23 cellular contexts compared by ENCODE assay signal in the genomic region with DNA sequence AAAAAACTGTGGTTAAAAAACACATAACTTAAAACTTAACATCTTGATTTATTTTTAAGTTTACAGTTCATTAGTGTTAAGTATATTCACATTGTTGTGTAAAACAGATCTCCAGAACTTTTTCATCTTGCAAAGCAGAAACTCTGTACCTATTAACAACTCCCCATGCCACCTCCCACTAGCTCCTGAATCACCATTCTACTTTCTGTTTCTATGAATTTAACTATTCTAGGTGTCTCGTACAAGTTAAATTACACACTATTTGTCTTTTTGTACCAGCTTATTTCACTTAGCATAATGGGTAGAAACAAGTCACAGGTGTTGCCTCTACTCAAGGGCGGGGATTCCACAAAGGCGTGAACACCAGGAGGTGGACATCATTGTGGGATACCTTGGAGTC. TPM values are rescaled to one million over a fixed set of nuclear protein-coding genes. Genes with fewer than 3 reads are reported as not detected.
DNase-seq lines count a peak whose midpoint lies in the region; ATAC-seq and TF ChIP-seq lines count a peak whose summit lies in the region.
"Had no signal": no experiment of that assay in that cellular context is flagged by ENCODE, and none has a peak within 500 bp of the region (broad histone marks: within the 10 kb centered on the region; RNA-seq: fewer than 3 reads in every experiment).

No MANE protein-coding gene starts in this region.

- H3K27me3 Mint-ChIP-seq in activated naive CD4-positive, alpha-beta T cell treated with anti-CD3 and anti-CD28 coated beads for 36 hours (ENCODE audit: low read depth): no peaks in the 10 kb centered on the region
- no peaks in the 10 kb centered on the region for H3K27me3 Mint-ChIP-seq in T-helper 1 cell treated with Interleukin-12 subunit alpha and Interleukin-12 subunit beta and Interleukin-4 antibody, amounts not matched to agents 30 μg/mL and 1 μg/mL, for 36 hours (ENCODE audit: low read depth)
- H3K27me3 Mint-ChIP-seq in activated naive CD8-positive, alpha-beta T cell treated with anti-CD3 and anti-CD28 coated beads, Interleukin-2, amount 10 ng/mL, durations not matched to agents 7 days and 5 days: no peaks in the 10 kb centered on the region
- H3K27me3 Mint-ChIP-seq: effector memory CD8-positive, alpha-beta T cell had no signal

- H3K9me3 ChIP-seq in thymus (ENCODE audit: control insufficient read depth) (no peaks in the 10 kb centered on the region), mucosa of descending colon (no peaks in the 10 kb centered on the region), upper lobe of right lung (no peaks in the 10 kb centered on the region)
- H3K9me3 ChIP-seq: body of pancreas, esophagus muscularis mucosa, gastroesophageal sphincter had no signal

- H3K4me3 Mint-ChIP-seq in activated naive CD4-positive, alpha-beta T cell treated with anti-CD3 and anti-CD28 coated beads for 36 hours: no peak overlapping the region
- peak overlapping the region; percentile 44 for H3K4me3 Mint-ChIP-seq in T-helper 1 cell treated with Interleukin-12 subunit alpha and Interleukin-12 subunit beta and Interleukin-4 antibody, amounts not matched to agents 30 μg/mL and 1 μg/mL, for 36 hours
- peak overlapping the region; percentile 74 for H3K4me3 Mint-ChIP-seq in activated naive CD8-positive, alpha-beta T cell treated with anti-CD3 and anti-CD28 coated beads, Interleukin-2, amount 10 ng/mL, durations not matched to agents 7 days and 5 days

- H3K36me3 Mint-ChIP-seq in activated naive CD4-positive, alpha-beta T cell treated with anti-CD3 and anti-CD28 coated beads for 36 hours (ENCODE audit: low read depth): peaks cover 10% of the 10 kb centered on the region
- H3K36me3 Mint-ChIP-seq in T-helper 1 cell treated with Interleukin-12 subunit alpha and Interleukin-12 subunit beta and Interleukin-4 antibody, amounts not matched to agents 30 μg/mL and 1 μg/mL, for 36 hours (ENCODE audit: low read depth): peaks cover 44% of the 10 kb centered on the region
- H3K36me3 Mint-ChIP-seq in activated naive CD8-positive, alpha-beta T cell treated with anti-CD3 and anti-CD28 coated beads, Interleukin-2, amount 10 ng/mL, durations not matched to agents 7 days and 5 days: peaks cover 37% of the 10 kb centered on the region

- H3K9me3 Mint-ChIP-seq in activated naive CD4-positive, alpha-beta T cell treated with anti-CD3 and anti-CD28 coated beads for 36 hours: no peaks in the 10 kb centered on the region
- H3K9me3 Mint-ChIP-seq in T-helper 1 cell treated with Interleukin-12 subunit alpha and Interleukin-12 subunit beta and Interleukin-4 antibody, amounts not matched to agents 30 μg/mL and 1 μg/mL, for 36 hours: no peaks in the 10 kb centered on the region
- H3K9me3 Mint-ChIP-seq in activated naive CD8-positive, alpha-beta T cell treated with anti-CD3 and anti-CD28 coated beads, Interleukin-2, amount 10 ng/mL, durations not matched to agents 7 days and 5 days: peaks cover 1% of the 10 kb centered on the region
- H3K9me3 Mint-ChIP-seq: effector memory CD8-positive, alpha-beta T cell had no signal

- H3K36me3 ChIP-seq in thymus (ENCODE audit: control insufficient read depth, insufficient read depth) (no peaks in the 10 kb centered on the region), mucosa of descending colon (ENCODE audit: low read depth) (no peaks in the 10 kb centered on the region), upper lobe of right lung (no peaks in the 10 kb centered on the region)
- H3K36me3 ChIP-seq: esophagus muscularis mucosa, gastroesophageal sphincter had no signal

- no peak overlapping the region for H3K4me3 ChIP-seq in thymus (ENCODE audit: low read length)
- no peak overlapping the region for H3K4me3 ChIP-seq in mucosa of descending colon
- H3K4me3 ChIP-seq in upper lobe of right lung: no peak overlapping the region
- H3K4me3 ChIP-seq: body of pancreas, esophagus muscularis mucosa, gastroesophageal sphincter, lung, smooth muscle cell had no signal

- CTCF ChIA-PET in activated naive CD4-positive, alpha-beta T cell treated with anti-CD3 and anti-CD28 coated beads for 36 hours (lab: Charles Lee): interaction anchor here (0.6 to 1.1 kb wide), 2 partner anchors 8 to 9 kb away, joined by 3 to 4 read pairs; no protein-coding TSS in a partner anchor

- peak; percentile 47 for DNase-seq in activated naive CD4-positive, alpha-beta T cell treated with anti-CD3 and anti-CD28 coated beads for 36 hours
- DNase-seq in activated naive CD4-positive, alpha-beta T cell (lab: John Stamatoyannopoulos, UW): no peak
- DNase-seq in activated naive CD8-positive, alpha-beta T cell treated with anti-CD3 and anti-CD28 coated beads, Interleukin-2, amount 10 ng/mL, durations not matched to agents 7 days and 5 days: no peak
- no peak for DNase-seq in activated effector memory CD4-positive, alpha-beta T cell treated with anti-CD3 and anti-CD28 coated beads, Interleukin-2, amount 50 U/mL, for 16 hours
- DNase-seq in mucosa of descending colon (no peak), upper lobe of right lung (no peak)
- DNase-seq: activated gamma-delta T cell treated with Interleukin-2 at 50 U/mL for 16 hours; body of pancreas; DMS79; effector memory CD8-positive, alpha-beta T cell; H7; NCI-H187; nucleus accumbens; SHP77; substantia nigra; SW 1271 had no signal

- WGBS in thymus: 96% methylated on average over 3 of the region's 3 CpGs

- H3K4me1 ChIP-seq in thymus (ENCODE audit: control insufficient read depth, insufficient read depth, low read length): no peaks in the 10 kb centered on the region
- H3K4me1 ChIP-seq in mucosa of descending colon (ENCODE audit: low read depth): peaks cover 12% of the 10 kb centered on the region
- peaks cover 11% of the 10 kb centered on the region for H3K4me1 ChIP-seq in upper lobe of right lung
- H3K4me1 ChIP-seq: body of pancreas had no signal

- H3K27me3 ChIP-seq in thymus (ENCODE audit: control insufficient read depth, insufficient read depth): no peaks in the 10 kb centered on the region
- no peaks in the 10 kb centered on the region for H3K27me3 ChIP-seq in upper lobe of right lung
- H3K27me3 ChIP-seq: body of pancreas, esophagus muscularis mucosa, gastroesophageal sphincter had no signal

- peaks cover 82% of the 10 kb centered on the region for H3K4me1 Mint-ChIP-seq in activated naive CD4-positive, alpha-beta T cell treated with anti-CD3 and anti-CD28 coated beads for 36 hours (ENCODE audit: low read depth)
- peaks cover 72% of the 10 kb centered on the region for H3K4me1 Mint-ChIP-seq in T-helper 1 cell treated with Interleukin-12 subunit alpha and Interleukin-12 subunit beta and Interleukin-4 antibody, amounts not matched to agents 30 μg/mL and 1 μg/mL, for 36 hours (ENCODE audit: low read depth)
- H3K4me1 Mint-ChIP-seq in activated naive CD8-positive, alpha-beta T cell treated with anti-CD3 and anti-CD28 coated beads, Interleukin-2, amount 10 ng/mL, durations not matched to agents 7 days and 5 days: peaks cover 73% of the 10 kb centered on the region

- POLR2A ChIA-PET in activated naive CD8-positive, alpha-beta T cell treated with anti-CD3 and anti-CD28 coated beads, Interleukin-2, amount 10 ng/mL, durations not matched to agents 7 days and 5 days (lab: Charles Lee): interaction anchor here (0.7 to 1.6 kb wide), 4 partner anchors 9 to 44 kb away, joined by 3 to 10 read pairs (median 3); no protein-coding TSS in a partner anchor

- intact Hi-C loops in activated naive CD4-positive, alpha-beta T cell treated with anti-CD3 and anti-CD28 coated beads for 36 hours (cut with micrococcal nuclease): loop anchor here (2.0 kb wide), 1 partner anchor 34 kb away; no protein-coding TSS in a partner anchor
- intact Hi-C loops in mucosa of descending colon (cut with DNase I, micrococcal nuclease): no loop called here
- intact Hi-C loops in upper lobe of right lung (cut with DNase I): no loop called here

- TF ChIP-seq CTCF in mucosa of descending colon (IDR thresholded peaks at IDR 0.05) (no peak), upper lobe of right lung (IDR thresholded peaks at IDR 0.05) (no peak)

- H3K27ac ChIP-seq in thymus (ENCODE audit: low read depth) (peak overlapping the region; percentile 42), upper lobe of right lung (no peak overlapping the region)
- H3K27ac ChIP-seq: body of pancreas, esophagus muscularis mucosa, gastroesophageal sphincter, KMS-11 had no signal

- H3K27ac Mint-ChIP-seq in activated naive CD4-positive, alpha-beta T cell treated with anti-CD3 and anti-CD28 coated beads for 36 hours: peak overlapping the region; percentile 67
- peak overlapping the region; percentile 74 for H3K27ac Mint-ChIP-seq in T-helper 1 cell treated with Interleukin-12 subunit alpha and Interleukin-12 subunit beta and Interleukin-4 antibody, amounts not matched to agents 30 μg/mL and 1 μg/mL, for 36 hours
- H3K27ac Mint-ChIP-seq in activated naive CD8-positive, alpha-beta T cell treated with anti-CD3 and anti-CD28 coated beads, Interleukin-2, amount 10 ng/mL, durations not matched to agents 7 days and 5 days: peak overlapping the region; percentile 81

- no peak for ATAC-seq in activated naive CD8-positive, alpha-beta T cell treated with anti-CD3 and anti-CD28 coated beads, Interleukin-2, amount 10 ng/mL, durations not matched to agents 7 days and 5 days (ENCODE audit: low read depth)
- no peak for ATAC-seq in mucosa of descending colon
- ATAC-seq in upper lobe of right lung: no peak
- ATAC-seq: body of pancreas; effector memory CD8-positive, alpha-beta T cell; gastroesophageal sphincter had no signal

RNA-seq across cellular contexts. Expression of gene CRTC3, which starts 43.2 kb away (rescaled TPM):
- total RNA-seq in activated naive CD4-positive, alpha-beta T cell treated with anti-CD3 and anti-CD28 coated beads for 36 hours: 10 to 100 TPM; 40.6 to 42.7 TPM
- total RNA-seq in activated naive CD8-positive, alpha-beta T cell treated with anti-CD3 and anti-CD28 coated beads, Interleukin-2, amount 10 ng/mL, durations not matched to agents 7 days and 5 days: 10 to 100 TPM; 70.5 to 74.1 TPM
- polyA plus RNA-seq in thymus: 17.9 TPM
- total RNA-seq in mucosa of descending colon (10 to 100 TPM; 21.6 to 53.6 (median 21.7) TPM), upper lobe of right lung (49.0 TPM)
